In genomic region chr3:171813897-171814460, GRCh38 we compare ENCODE assay signal across 1 cellular context.
TF ChIP-seq lines count a peak whose summit lies in the region.

No MANE protein-coding gene starts in this region.

TF ChIP-seq in WTC11, 78 proteins besides CTCF, POLR2A, EP300 and RAD21 (continued from another document):
- TF ChIP-seq, protein P1, sequence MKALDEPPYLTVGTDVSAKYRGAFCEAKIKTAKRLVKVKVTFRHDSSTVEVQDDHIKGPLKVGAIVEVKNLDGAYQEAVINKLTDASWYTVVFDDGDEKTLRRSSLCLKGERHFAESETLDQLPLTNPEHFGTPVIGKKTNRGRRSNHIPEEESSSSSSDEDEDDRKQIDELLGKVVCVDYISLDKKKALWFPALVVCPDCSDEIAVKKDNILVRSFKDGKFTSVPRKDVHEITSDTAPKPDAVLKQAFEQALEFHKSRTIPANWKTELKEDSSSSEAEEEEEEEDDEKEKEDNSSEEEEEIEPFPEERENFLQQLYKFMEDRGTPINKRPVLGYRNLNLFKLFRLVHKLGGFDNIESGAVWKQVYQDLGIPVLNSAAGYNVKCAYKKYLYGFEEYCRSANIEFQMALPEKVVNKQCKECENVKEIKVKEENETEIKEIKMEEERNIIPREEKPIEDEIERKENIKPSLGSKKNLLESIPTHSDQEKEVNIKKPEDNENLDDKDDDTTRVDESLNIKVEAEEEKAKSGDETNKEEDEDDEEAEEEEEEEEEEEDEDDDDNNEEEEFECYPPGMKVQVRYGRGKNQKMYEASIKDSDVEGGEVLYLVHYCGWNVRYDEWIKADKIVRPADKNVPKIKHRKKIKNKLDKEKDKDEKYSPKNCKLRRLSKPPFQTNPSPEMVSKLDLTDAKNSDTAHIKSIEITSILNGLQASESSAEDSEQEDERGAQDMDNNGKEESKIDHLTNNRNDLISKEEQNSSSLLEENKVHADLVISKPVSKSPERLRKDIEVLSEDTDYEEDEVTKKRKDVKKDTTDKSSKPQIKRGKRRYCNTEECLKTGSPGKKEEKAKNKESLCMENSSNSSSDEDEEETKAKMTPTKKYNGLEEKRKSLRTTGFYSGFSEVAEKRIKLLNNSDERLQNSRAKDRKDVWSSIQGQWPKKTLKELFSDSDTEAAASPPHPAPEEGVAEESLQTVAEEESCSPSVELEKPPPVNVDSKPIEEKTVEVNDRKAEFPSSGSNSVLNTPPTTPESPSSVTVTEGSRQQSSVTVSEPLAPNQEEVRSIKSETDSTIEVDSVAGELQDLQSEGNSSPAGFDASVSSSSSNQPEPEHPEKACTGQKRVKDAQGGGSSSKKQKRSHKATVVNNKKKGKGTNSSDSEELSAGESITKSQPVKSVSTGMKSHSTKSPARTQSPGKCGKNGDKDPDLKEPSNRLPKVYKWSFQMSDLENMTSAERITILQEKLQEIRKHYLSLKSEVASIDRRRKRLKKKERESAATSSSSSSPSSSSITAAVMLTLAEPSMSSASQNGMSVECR (CRISPR knock-in tag; IDR thresholded peaks at IDR 0.05; ENCODE audit: borderline replicate concordance): no peak
- TF ChIP-seq CBFB (CRISPR knock-in tag; IDR thresholded peaks at IDR 0.05; ENCODE audit: low read depth) (no peak), ELF4 (CRISPR knock-in tag; IDR thresholded peaks at IDR 0.05; ENCODE audit: low read depth) (no peak), ZNF219 (CRISPR knock-in tag; IDR thresholded peaks at IDR 0.05; ENCODE audit: borderline replicate concordance) (no peak), ZNF423 (CRISPR knock-in tag; IDR thresholded peaks at IDR 0.05) (no peak), NFATC4 (CRISPR knock-in tag; IDR thresholded peaks at IDR 0.05) (no peak)
- TF ChIP-seq, protein P2, sequence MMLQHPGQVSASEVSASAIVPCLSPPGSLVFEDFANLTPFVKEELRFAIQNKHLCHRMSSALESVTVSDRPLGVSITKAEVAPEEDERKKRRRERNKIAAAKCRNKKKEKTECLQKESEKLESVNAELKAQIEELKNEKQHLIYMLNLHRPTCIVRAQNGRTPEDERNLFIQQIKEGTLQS (CRISPR knock-in tag; conservative IDR thresholded peaks at IDR 0.05): no peak
